Comparison of ENCODE assay signal across 10 cellular contexts in the genomic region with DNA sequence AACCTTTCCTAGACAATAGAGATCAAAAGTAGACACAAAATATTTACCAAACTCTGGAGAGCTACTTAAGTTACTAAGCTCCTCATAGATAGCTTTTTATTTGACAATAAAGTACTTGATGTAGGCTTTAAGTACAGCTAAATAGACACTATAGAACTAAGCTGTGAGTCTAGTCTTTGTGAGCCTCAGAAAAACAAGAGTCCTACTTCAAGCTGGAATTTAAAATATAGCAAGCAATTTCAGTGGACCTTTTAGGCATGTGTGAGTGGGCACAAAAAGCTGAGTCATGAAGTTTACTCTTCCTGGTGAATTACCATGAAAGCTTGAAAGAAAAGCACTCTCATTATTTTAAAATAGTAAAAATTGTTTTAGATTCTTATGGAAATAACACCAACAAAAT.
DNase-seq lines count a peak whose midpoint lies in the region; ATAC-seq and TF ChIP-seq lines count a peak whose summit lies in the region.
"Had no signal": no experiment of that assay in that cellular context is flagged by ENCODE, and none has a peak within 500 bp of the region (broad histone marks: within the 10 kb centered on the region; RNA-seq: fewer than 3 reads in every experiment).

No MANE protein-coding gene starts in this region.

- no peaks in the 10 kb centered on the region for H3K27me3 Mint-ChIP-seq in activated CD4-positive, alpha-beta T cell treated with anti-CD3 and anti-CD28 coated beads for 36 hours
- H3K27me3 Mint-ChIP-seq in endothelial cell (ENCODE audit: unreplicated experiment), result peaks cover 5% of the 10 kb centered on the region
- H3K27me3 Mint-ChIP-seq in progenitor cell of endocrine pancreas, result no peaks in the 10 kb centered on the region

- H3K27ac Mint-ChIP-seq in activated CD4-positive, alpha-beta T cell treated with anti-CD3 and anti-CD28 coated beads for 36 hours, result peak overlapping the region; percentile 69
- H3K27ac Mint-ChIP-seq in endothelial cell (ENCODE audit: unreplicated experiment) (peak overlapping the region; percentile 96), progenitor cell of endocrine pancreas (peak overlapping the region; percentile 88)

- intact Hi-C loops in activated CD4-positive, alpha-beta T cell treated with anti-CD3 and anti-CD28 coated beads for 36 hours (cut with DNase I, micrococcal nuclease), result no loop called here

- DNase-seq in activated CD4-positive, alpha-beta T cell treated with anti-CD3 and anti-CD28 coated beads for 36 hours, result no peak
- DNase-seq in activated CD4-positive, alpha-beta T cell treated with anti-CD3 and anti-CD28 coated beads, Interleukin-2, amount 50 U/mL, for 1 hour, result no peak
- DNase-seq in NCI-H345 (lab: John Stamatoyannopoulos, UW) (peak; percentile 57), endothelial cell (ENCODE audit: low spot score) (no peak), progenitor cell of endocrine pancreas (ENCODE audit: low spot score, unreplicated experiment) (no peak), GM20000 (ENCODE audit: low spot score) (no peak)
- DNase-seq in NK-92 treated with Interleukin-12 subunit alpha and Interleukin-12 subunit beta, amount 100 ng/mL, for 24 hours (lab: John Stamatoyannopoulos, UW), result no peak
- DNase-seq in effector CD4-positive, alpha-beta T cell, result no peak
- DNase-seq: activated CD4-positive, alpha-beta T cell treated with anti-CD3 and anti-CD28 coated beads for 1 hour had no signal

- CTCF ChIA-PET in activated CD4-positive, alpha-beta T cell treated with anti-CD3 and anti-CD28 coated beads for 36 hours (lab: Charles Lee), result interaction anchor here (0.7 to 3.9 kb wide), 7 partner anchors 9 to 105 kb away, joined by 3 to 13 read pairs (median 4); no protein-coding TSS in a partner anchor

- POLR2A ChIA-PET in activated CD4-positive, alpha-beta T cell treated with anti-CD3 and anti-CD28 coated beads for 36 hours (lab: Charles Lee), result interaction anchor here (0.7 kb wide), 1 partner anchor 26 kb away, joined by 3 read pairs; no protein-coding TSS in a partner anchor

- H3K36me3 Mint-ChIP-seq in activated CD4-positive, alpha-beta T cell treated with anti-CD3 and anti-CD28 coated beads for 36 hours (ENCODE audit: low read depth), result peaks cover 7% of the 10 kb centered on the region
- H3K36me3 Mint-ChIP-seq in endothelial cell (ENCODE audit: low read depth, unreplicated experiment) (peaks cover 9% of the 10 kb centered on the region), progenitor cell of endocrine pancreas (ENCODE audit: insufficient read depth) (peaks cover 1% of the 10 kb centered on the region)

- peaks cover 88% of the 10 kb centered on the region for H3K4me1 Mint-ChIP-seq in activated CD4-positive, alpha-beta T cell treated with anti-CD3 and anti-CD28 coated beads for 36 hours
- peaks cover 56% of the 10 kb centered on the region for H3K4me1 Mint-ChIP-seq in endothelial cell (ENCODE audit: unreplicated experiment)
- peaks cover 32% of the 10 kb centered on the region for H3K4me1 Mint-ChIP-seq in progenitor cell of endocrine pancreas (ENCODE audit: low read depth)

- no peak for ATAC-seq in activated CD4-positive, alpha-beta T cell treated with anti-CD3 and anti-CD28 coated beads for 36 hours

- TF ChIP-seq CTCF in endothelial cell (IDR thresholded peaks at IDR 0.05; ENCODE audit: unreplicated experiment) (no peak), progenitor cell of endocrine pancreas (IDR thresholded peaks at IDR 0.05; ENCODE audit: unreplicated experiment) (no peak), GM20000 (IDR thresholded peaks at IDR 0.05; ENCODE audit: extremely low read depth, missing control alignments) (no peak)

- no peak overlapping the region for H3K4me3 Mint-ChIP-seq in activated CD4-positive, alpha-beta T cell treated with anti-CD3 and anti-CD28 coated beads for 36 hours
- no peak overlapping the region for H3K4me3 Mint-ChIP-seq in endothelial cell (ENCODE audit: unreplicated experiment)
- H3K4me3 Mint-ChIP-seq in progenitor cell of endocrine pancreas (ENCODE audit: low read depth), result no peak overlapping the region
- H3K4me3 Mint-ChIP-seq: CD14-positive monocyte had no signal

- H3K9me3 Mint-ChIP-seq in activated CD4-positive, alpha-beta T cell treated with anti-CD3 and anti-CD28 coated beads for 36 hours (ENCODE audit: low read depth), result peaks cover 3% of the 10 kb centered on the region
- H3K9me3 Mint-ChIP-seq in endothelial cell (ENCODE audit: unreplicated experiment) (no peaks in the 10 kb centered on the region), progenitor cell of endocrine pancreas (ENCODE audit: low read depth) (peaks cover 6% of the 10 kb centered on the region)
